In genomic region chr2:152717242-152718046, GRCh38 we compare ENCODE assay signal across 1 cellular context.
TF ChIP-seq lines count a peak whose summit lies in the region.

Gene PRPF40A (minus strand): TSS chr2:152717461. CDS start chr2:152717439, 22 bp downstream.

TF ChIP-seq in K562, 482 proteins besides CTCF, POLR2A, EP300 and RAD21 (continued from another document and continues in another):
- TF ChIP-seq USF1 (CRISPR knock-in tag; IDR thresholded peaks at IDR 0.05) (0 out of 2 replicates have a peak, but pooled peaks have one; percentile 26), ZNF639 (CRISPR knock-in tag; conservative IDR thresholded peaks at IDR 0.05 in 1 of 2, IDR thresholded peaks at IDR 0.05 in 1 of 2) (peak in 1 of 2 experiments; percentile 56; a peak in 1 of 4 replicates), MBD2 (IDR thresholded peaks at IDR 0.05; ENCODE audit: borderline replicate concordance, low read depth) (peak; percentile 99), SNIP1 (IDR thresholded peaks at IDR 0.05; ENCODE audit: low read depth) (no peak), MTF1 (CRISPR knock-in tag; IDR thresholded peaks at IDR 0.05; ENCODE audit: borderline replicate concordance) (no peak), ZNF408 (CRISPR knock-in tag; IDR thresholded peaks at IDR 0.05; ENCODE audit: low read depth) (no peak), TSHZ1 (CRISPR knock-in tag; IDR thresholded peaks at IDR 0.05) (no peak), ZBTB40 (IDR thresholded peaks at IDR 0.05) (no peak; the same call in 1 of the 2 replicates), ZBTB40 (CRISPR knock-in tag; IDR thresholded peaks at IDR 0.05) (no peak), YY1 (IDR thresholded peaks at IDR 0.05; ENCODE audit: borderline replicate concordance in 1 of 3, control insufficient read depth in 1 of 3, extremely low read depth in 1 of 3, insufficient read depth in 3 of 3, insufficient read length in 1 of 3, insufficient replicate concordance in 2 of 3, low read depth in 1 of 3, low read length in 2 of 3) (peak; percentile 29 to 87 (median 72)), MEIS2 (IDR thresholded peaks at IDR 0.05; ENCODE audit: partially characterized antibody) (no peak), RBM25 (IDR thresholded peaks at IDR 0.05; ENCODE audit: low read depth, low read length, severe bottlenecking) (peak; percentile 99), ETV6 (IDR thresholded peaks at IDR 0.05; ENCODE audit: borderline replicate concordance in 1 of 2, low read depth in 2 of 2, low read length in 1 of 2) (no peak), ETV6 (CRISPR knock-in tag; IDR thresholded peaks at IDR 0.05; ENCODE audit: borderline replicate concordance) (peak; percentile 15; the same call in 1 of the 2 replicates), PCBP1 (IDR thresholded peaks at IDR 0.05; ENCODE audit: low read depth, low read length, poor library complexity, severe bottlenecking) (peak; percentile 97), KDM5B (IDR thresholded peaks at IDR 0.05; ENCODE audit: insufficient replicate concordance, low read depth, low read length) (peak; percentile 78), ATF1 (CRISPR knock-in tag; IDR thresholded peaks at IDR 0.05) (peak; percentile 38; the same call in 1 of the 2 replicates), ATF1 (tag; IDR thresholded peaks at IDR 0.05) (peak; percentile 98), BCL6 (CRISPR knock-in tag; IDR thresholded peaks at IDR 0.05) (no peak), ZNF41 (CRISPR knock-in tag; conservative IDR thresholded peaks at IDR 0.05) (no peak; the same call in 1 of the 2 replicates), E2F5 (CRISPR knock-in tag; IDR thresholded peaks at IDR 0.05) (no peak), GTF2A2 (tag; IDR thresholded peaks at IDR 0.05) (no peak), ETS1 (conservative IDR thresholded peaks at IDR 0.05; ENCODE audit: control insufficient read depth, low read depth, low read length) (peak; percentile 63; the same call in 1 of the 2 replicates), CTCFL (IDR thresholded peaks at IDR 0.05; ENCODE audit: borderline replicate concordance, insufficient read depth, low read depth, low read length, poor library complexity, severe bottlenecking) (peak; percentile 3), UBTF (IDR thresholded peaks at IDR 0.05; ENCODE audit: borderline replicate concordance in 1 of 2, low read depth in 2 of 2, low read length in 2 of 2) (0 out of 4 replicates have a peak, but pooled peaks of 1 of the 2 experiments have one; percentile 48), RBFOX2 (IDR thresholded peaks at IDR 0.05; ENCODE audit: low read depth, low read length) (peak; percentile 90), SAFB (IDR thresholded peaks at IDR 0.05; ENCODE audit: borderline replicate concordance, low read depth, low read length) (no peak), TRIM24 (IDR thresholded peaks at IDR 0.05) (no peak; a peak in 1 of 4 replicates), ZNF507 (tag; conservative IDR thresholded peaks at IDR 0.05) (no peak), LARP7 (IDR thresholded peaks at IDR 0.05) (0 out of 2 replicates have a peak, but pooled peaks have one; percentile 2), ZNF780A (CRISPR knock-in tag; IDR thresholded peaks at IDR 0.05) (no peak), BDP1 (IDR thresholded peaks at IDR 0.05; ENCODE audit: insufficient read depth, insufficient read length) (no peak), HNRNPH1 (optimal IDR thresholded peaks at IDR 0.05; ENCODE audit: low read depth, low read length) (no peak), PYGO2 (tag; IDR thresholded peaks at IDR 0.05) (no peak), ERF (CRISPR knock-in tag; IDR thresholded peaks at IDR 0.05) (no peak), MYNN (IDR thresholded peaks at IDR 0.05) (no peak), MYNN (CRISPR knock-in tag; IDR thresholded peaks at IDR 0.05) (no peak), ZNF583 (CRISPR knock-in tag; IDR thresholded peaks at IDR 0.05) (0 out of 2 replicates have a peak, but pooled peaks have one; percentile 6), KDM1A (IDR thresholded peaks at IDR 0.05) (no peak), ZNF586 (CRISPR knock-in tag; conservative IDR thresholded peaks at IDR 0.05) (no peak)
